Comparison of ENCODE assay signal across 9 cellular contexts in the genomic region with DNA sequence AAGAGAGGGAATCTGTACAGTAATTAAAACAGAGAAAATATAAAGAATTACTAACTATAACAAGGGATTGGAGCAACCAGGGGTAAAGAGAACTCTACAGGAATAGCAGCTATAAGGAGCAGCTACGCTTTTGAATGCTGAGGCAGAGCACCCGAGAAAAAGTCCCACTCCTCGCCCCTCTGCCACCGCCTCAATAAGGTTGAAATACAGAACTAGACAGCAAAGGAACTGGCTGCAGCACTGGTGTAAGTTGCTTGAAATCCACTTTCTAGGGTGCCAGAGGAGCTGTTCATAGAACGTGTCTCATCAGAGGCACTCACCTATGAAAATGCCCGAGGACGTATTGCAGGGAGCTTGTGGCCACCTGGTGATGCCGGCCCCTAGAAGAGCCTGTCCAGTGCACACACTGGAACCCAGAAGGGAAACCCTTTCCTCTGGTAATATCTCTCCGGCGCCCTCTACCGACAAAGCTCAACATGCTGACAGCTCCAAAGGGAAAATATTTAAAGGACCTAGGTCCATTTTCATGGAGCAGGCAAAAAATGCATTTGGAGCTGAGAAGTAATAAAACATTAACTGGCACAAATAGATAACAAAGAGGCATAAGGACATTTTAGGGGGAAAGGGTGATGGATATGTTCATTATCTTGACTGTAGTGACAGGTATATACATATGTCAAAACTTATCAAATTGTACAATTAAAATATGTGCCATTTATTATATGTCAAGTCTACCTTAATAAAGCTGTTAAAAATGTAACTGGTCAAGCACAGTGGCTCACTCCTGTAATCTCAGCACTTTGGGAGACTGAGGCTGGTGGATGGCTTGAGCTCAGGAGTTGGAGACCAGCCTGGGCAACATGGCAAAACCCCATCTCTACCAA.
A peak's percentile ranks its signal among the peaks of the same experiment; 100 is the strongest.
DNase-seq lines count a peak whose midpoint lies in the region; ATAC-seq and TF ChIP-seq lines count a peak whose summit lies in the region.
"Had no signal": no experiment of that assay in that cellular context is flagged by ENCODE, and none has a peak within 500 bp of the region (broad histone marks: within the 10 kb centered on the region; RNA-seq: fewer than 3 reads in every experiment).

No MANE protein-coding gene starts in this region.

- peak; percentile 39 for TF ChIP-seq CTCF in parathyroid adenoma (IDR thresholded peaks at IDR 0.05)

- DNase-seq in Right ventricle myocardium inferior (ENCODE audit: missing footprints), result peak; percentile 69
- no peak for DNase-seq in cardiac septum (ENCODE audit: low spot score)
- DNase-seq in NCI-H2107 treated with DMSO at 0.1 percent for 48 hours (lab: John Stamatoyannopoulos, UW; ENCODE audit: unreplicated experiment), result peak; percentile 23
- peak; percentile 42 for DNase-seq in activated CD4-positive, alpha-beta memory T cell treated with anti-CD3 and anti-CD28 coated beads, Interleukin-2, amount 10 ng/mL, durations not matched to agents 7 days and 5 days
- DNase-seq in foreskin melanocyte, result peak; percentile 57

- no peak overlapping the region for H3K9ac ChIP-seq in parathyroid adenoma

- no peaks in the 10 kb centered on the region for H3K9me3 Mint-ChIP-seq in activated CD4-positive, alpha-beta memory T cell treated with anti-CD3 and anti-CD28 coated beads, Interleukin-2, amount 10 ng/mL, durations not matched to agents 7 days and 5 days

- H3K9me3 ChIP-seq in parathyroid adenoma (ENCODE audit: control insufficient read depth, low read length), result no peaks in the 10 kb centered on the region
- H3K9me3 ChIP-seq: gastrocnemius medialis had no signal

- no peaks in the 10 kb centered on the region for H3K4me1 ChIP-seq in parathyroid adenoma

- H3K27ac ChIP-seq in parathyroid adenoma, result no peak overlapping the region
- H3K27ac ChIP-seq: gastrocnemius medialis had no signal

- H3K79me2 ChIP-seq in parathyroid adenoma, result no peaks in the 10 kb centered on the region

- intact Hi-C loops in Right ventricle myocardium inferior (cut with DNase I) (no loop called here), cardiac septum (cut with DNase I) (loop anchor here (5.0 kb wide), 1 partner anchor 116 kb away; no protein-coding TSS in a partner anchor)

- H3K36me3 ChIP-seq in parathyroid adenoma (ENCODE audit: control insufficient read depth, insufficient read depth, low read length), result no peaks in the 10 kb centered on the region
- H3K36me3 ChIP-seq: gastrocnemius medialis had no signal

- H3K36me3 Mint-ChIP-seq in activated CD4-positive, alpha-beta memory T cell treated with anti-CD3 and anti-CD28 coated beads, Interleukin-2, amount 10 ng/mL, durations not matched to agents 7 days and 5 days (ENCODE audit: low read depth), result no peaks in the 10 kb centered on the region

- H3K27me3 Mint-ChIP-seq in activated CD4-positive, alpha-beta memory T cell treated with anti-CD3 and anti-CD28 coated beads, Interleukin-2, amount 10 ng/mL, durations not matched to agents 7 days and 5 days, result peaks cover 11% of the 10 kb centered on the region

- no peaks in the 10 kb centered on the region for H3K27me3 ChIP-seq in parathyroid adenoma (ENCODE audit: control insufficient read depth, insufficient read depth, low read length)
- H3K27me3 ChIP-seq: gastrocnemius medialis had no signal

- H3K4me1 Mint-ChIP-seq in activated CD4-positive, alpha-beta memory T cell treated with anti-CD3 and anti-CD28 coated beads, Interleukin-2, amount 10 ng/mL, durations not matched to agents 7 days and 5 days, result no peaks in the 10 kb centered on the region

- no peak overlapping the region for H3K4me2 ChIP-seq in parathyroid adenoma (ENCODE audit: low read length)

- no peak overlapping the region for H3K4me3 ChIP-seq in parathyroid adenoma (ENCODE audit: low read depth, low read length)
- H3K4me3 ChIP-seq: gastrocnemius medialis had no signal

- ATAC-seq in Right ventricle myocardium inferior (no peak), HG02623 (IDR thresholded peaks at IDR 0.05; ENCODE audit: unreplicated experiment) (peak; percentile 62), HG03045 (IDR thresholded peaks at IDR 0.05; ENCODE audit: unreplicated experiment) (no peak)
- ATAC-seq: gastrocnemius medialis had no signal

- no peak overlapping the region for H2AFZ ChIP-seq in parathyroid adenoma

- H3K27ac Mint-ChIP-seq in activated CD4-positive, alpha-beta memory T cell treated with anti-CD3 and anti-CD28 coated beads, Interleukin-2, amount 10 ng/mL, durations not matched to agents 7 days and 5 days, result no peak overlapping the region

- no peak overlapping the region for H3K4me3 Mint-ChIP-seq in activated CD4-positive, alpha-beta memory T cell treated with anti-CD3 and anti-CD28 coated beads, Interleukin-2, amount 10 ng/mL, durations not matched to agents 7 days and 5 days

- CTCF ChIA-PET in activated CD4-positive, alpha-beta memory T cell treated with anti-CD3 and anti-CD28 coated beads, Interleukin-2, amount 10 ng/mL, durations not matched to agents 7 days and 5 days (lab: Charles Lee), result interaction anchor here (0.5 to 2.6 kb wide), 11 partner anchors 10 to 140 kb away, joined by 3 to 30 read pairs (median 5); no protein-coding TSS in a partner anchor

- POLR2A ChIA-PET in activated CD4-positive, alpha-beta memory T cell treated with anti-CD3 and anti-CD28 coated beads, Interleukin-2, amount 10 ng/mL, durations not matched to agents 7 days and 5 days (lab: Charles Lee), result no interaction called here
